ENCODE assay signal across 1 cellular context in genomic region chr7:100691676-100692577, GRCh38.
TF ChIP-seq lines count a peak whose summit lies in the region.

No MANE protein-coding gene starts in this region.

TF ChIP-seq in H1, 55 proteins besides CTCF, POLR2A, EP300 and RAD21:
- TF ChIP-seq CHD1 (IDR thresholded peaks at IDR 0.05; ENCODE audit: low read depth, low read length) (no peak), JUN (IDR thresholded peaks at IDR 0.05; ENCODE audit: low read depth, low read length) (no peak), GABPA (IDR thresholded peaks at IDR 0.05; ENCODE audit: borderline replicate concordance, insufficient read depth, low read length) (0 out of 2 replicates have a peak, but pooled peaks have one; percentile 50), USF2 (IDR thresholded peaks at IDR 0.05; ENCODE audit: low read length) (no peak), SP4 (IDR thresholded peaks at IDR 0.05; ENCODE audit: low read length) (0 out of 2 replicates have a peak, but pooled peaks have one; percentile 50), GTF2F1 (IDR thresholded peaks at IDR 0.05; ENCODE audit: borderline replicate concordance, low read depth, low read length) (no peak), RXRA (IDR thresholded peaks at IDR 0.05; ENCODE audit: insufficient read depth, low read depth, low read length) (0 out of 2 replicates have a peak, but pooled peaks have one; percentile 16), NANOG (IDR thresholded peaks at IDR 0.05; ENCODE audit: insufficient read depth, low read depth, low read length, poor library complexity, severe bottlenecking) (no peak), E2F6 (IDR thresholded peaks at IDR 0.05) (peak; percentile 71), TAF1 (IDR thresholded peaks at IDR 0.05; ENCODE audit: low read depth, low read length) (peak; percentile 69), YY1 (IDR thresholded peaks at IDR 0.05; ENCODE audit: low read depth, low read length) (no peak), SP1 (IDR thresholded peaks at IDR 0.05; ENCODE audit: low read depth, low read length) (no peak), HDAC6 (IDR thresholded peaks at IDR 0.05; ENCODE audit: low read depth, low read length) (no peak), CBX5 (IDR thresholded peaks at IDR 0.05; ENCODE audit: low read depth, low read length) (no peak), KDM1A (IDR thresholded peaks at IDR 0.05; ENCODE audit: borderline replicate concordance, low read length) (no peak), RBBP5 (IDR thresholded peaks at IDR 0.05; ENCODE audit: borderline replicate concordance, low read depth, low read length) (no peak), CREB1 (IDR thresholded peaks at IDR 0.05) (peak; percentile 64), CEBPB (IDR thresholded peaks at IDR 0.05; ENCODE audit: low read depth, low read length) (no peak), EZH2 (IDR thresholded peaks at IDR 0.05; ENCODE audit: low read depth, low read length, severe bottlenecking) (no peak), SIN3A (conservative IDR thresholded peaks at IDR 0.05 in 1 of 2, IDR thresholded peaks at IDR 0.05 in 1 of 2; ENCODE audit: low read depth in 1 of 2, low read length in 2 of 2) (peak in 1 of 2 experiments; percentile 53; a peak in 1 of 4 replicates), HDAC2 (IDR thresholded peaks at IDR 0.05; ENCODE audit: borderline replicate concordance in 1 of 2, low read depth in 2 of 2, low read length in 2 of 2) (no peak), ATF2 (IDR thresholded peaks at IDR 0.05; ENCODE audit: low read length) (no peak), TEAD4 (IDR thresholded peaks at IDR 0.05; ENCODE audit: low read depth, low read length) (no peak), SAP30 (IDR thresholded peaks at IDR 0.05; ENCODE audit: insufficient read depth, insufficient replicate concordance, low read length) (no peak), POLR2AphosphoS5 (IDR thresholded peaks at IDR 0.05; ENCODE audit: low read depth, low read length) (no peak; the same call in 1 of the 2 replicates), FOSL1 (IDR thresholded peaks at IDR 0.05; ENCODE audit: insufficient read depth, low read depth, low read length) (no peak)
- TF ChIP-seq, protein P1, sequence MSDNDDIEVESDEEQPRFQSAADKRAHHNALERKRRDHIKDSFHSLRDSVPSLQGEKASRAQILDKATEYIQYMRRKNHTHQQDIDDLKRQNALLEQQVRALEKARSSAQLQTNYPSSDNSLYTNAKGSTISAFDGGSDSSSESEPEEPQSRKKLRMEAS (IDR thresholded peaks at IDR 0.05): peak; percentile 71
